15 cellular contexts compared by ENCODE assay signal in genomic region chr5:143134900-143135299, GRCh38.
DNase-seq lines count a peak whose midpoint lies in the region; ATAC-seq and TF ChIP-seq lines count a peak whose summit lies in the region.
"Had no signal": no experiment of that assay in that cellular context is flagged by ENCODE, and none has a peak within 500 bp of the region (broad histone marks: within the 10 kb centered on the region; RNA-seq: fewer than 3 reads in every experiment).

No MANE protein-coding gene starts in this region.

- no peaks in the 10 kb centered on the region for H3K4me1 ChIP-seq in naive thymus-derived CD4-positive, alpha-beta T cell (ENCODE audit: control insufficient read depth in 2 of 2, insufficient read depth in 2 of 2, low read length in 2 of 2)

- no peak overlapping the region for H3K27ac ChIP-seq in naive thymus-derived CD4-positive, alpha-beta T cell (ENCODE audit: low read depth, low read length)

- H3K36me3 ChIP-seq in naive thymus-derived CD4-positive, alpha-beta T cell (ENCODE audit: control insufficient read depth in 2 of 3, insufficient read depth in 3 of 3, low read length in 3 of 3): peaks cover 0 to 28% (median 4%) of the 10 kb centered on the region in 3 experiments

- no peaks in the 10 kb centered on the region for H3K9me3 ChIP-seq in naive thymus-derived CD4-positive, alpha-beta T cell (ENCODE audit: control insufficient read depth in 2 of 3, low read length in 3 of 3)
- H3K9me3 ChIP-seq: BE2C had no signal

- DNase-seq in GM13977 (ENCODE audit: low spot score): peak; percentile 45
- peak; percentile 39 for DNase-seq in NCI-H69 (lab: John Stamatoyannopoulos, UW)
- DNase-seq in central memory CD4-positive, alpha-beta T cell: no peak
- DNase-seq in naive thymus-derived CD4-positive, alpha-beta T cell: no peak
- no peak for DNase-seq in left colon
- DNase-seq: activated CD4-positive, alpha-beta T cell treated with anti-CD3 and anti-CD28 coated beads, Interleukin-2, amount 10 ng/mL, durations not matched to agents 24 days and 14 days; activated naive CD4-positive, alpha-beta T cell treated with anti-CD3 and anti-CD28 coated beads, Interleukin-2, amount 50 U/mL, for 16 hours; BE2C; caudate nucleus; EL; stimulated activated CD4-positive, alpha-beta T cell treated with anti-CD3 and anti-CD28 coated beads, Interleukin-4, amount 100 ng/mL, for 1 hour had no signal

- intact Hi-C loops in naive thymus-derived CD4-positive, alpha-beta T cell (cut with micrococcal nuclease): no loop called here
- intact Hi-C loops in left colon (cut with DNase I, micrococcal nuclease): no loop called here

- H3K4me1 Mint-ChIP-seq in naive thymus-derived CD4-positive, alpha-beta T cell: peaks cover 0 to 11% (median 0%) of the 10 kb centered on the region in 7 donors

- ATAC-seq in GM19035 (IDR thresholded peaks at IDR 0.05; ENCODE audit: unreplicated experiment): peak; percentile 71
- peak; percentile 78 for ATAC-seq in HG02798 (IDR thresholded peaks at IDR 0.05; ENCODE audit: poor library complexity, unreplicated experiment)
- no peak for ATAC-seq in naive thymus-derived CD4-positive, alpha-beta T cell
- no peak for ATAC-seq in GM19324 (IDR thresholded peaks at IDR 0.05; ENCODE audit: low FRiP score, unreplicated experiment)
- ATAC-seq in left colon: no peak

- in situ Hi-C loops in GM13977 (cut with MboI; ENCODE audit: low pct_unique_long_range_greater_than_20kb, low sequenced_read_pairs, unreplicated experiment): no loop called here

- no peak overlapping the region for H3K4me3 Mint-ChIP-seq in naive thymus-derived CD4-positive, alpha-beta T cell
- H3K4me3 Mint-ChIP-seq: activated CD4-positive, alpha-beta T cell treated with anti-CD3 and anti-CD28 coated beads, Interleukin-2, amount 10 ng/mL, durations not matched to agents 24 days and 14 days had no signal

- no peak overlapping the region for H3K4me3 ChIP-seq in naive thymus-derived CD4-positive, alpha-beta T cell (ENCODE audit: low read length)

- CTCF ChIA-PET in naive thymus-derived CD4-positive, alpha-beta T cell (lab: Charles Lee): no interaction called here

- no peak for TF ChIP-seq CTCF in GM13977 (IDR thresholded peaks at IDR 0.05; ENCODE audit: extremely low read depth, insufficient read depth, missing control alignments)

- H3K27me3 Mint-ChIP-seq in naive thymus-derived CD4-positive, alpha-beta T cell: no peaks in the 10 kb centered on the region
- H3K27me3 Mint-ChIP-seq: activated CD4-positive, alpha-beta T cell treated with anti-CD3 and anti-CD28 coated beads, Interleukin-2, amount 10 ng/mL, durations not matched to agents 24 days and 14 days; progenitor cell of endocrine pancreas had no signal

- H3K27ac Mint-ChIP-seq in naive thymus-derived CD4-positive, alpha-beta T cell: no peak overlapping the region
- H3K27ac Mint-ChIP-seq: activated CD4-positive, alpha-beta T cell treated with anti-CD3 and anti-CD28 coated beads, Interleukin-2, amount 10 ng/mL, durations not matched to agents 24 days and 14 days; progenitor cell of endocrine pancreas had no signal

- H3K27me3 ChIP-seq in naive thymus-derived CD4-positive, alpha-beta T cell (ENCODE audit: control insufficient read depth in 2 of 2, insufficient read depth in 2 of 2, low read length in 2 of 2): no peaks in the 10 kb centered on the region
- H3K27me3 ChIP-seq: BE2C had no signal

- H3K9me3 Mint-ChIP-seq in naive thymus-derived CD4-positive, alpha-beta T cell: no peaks in the 10 kb centered on the region
- H3K9me3 Mint-ChIP-seq: activated CD4-positive, alpha-beta T cell treated with anti-CD3 and anti-CD28 coated beads, Interleukin-2, amount 10 ng/mL, durations not matched to agents 24 days and 14 days had no signal

- POLR2A ChIA-PET in naive thymus-derived CD4-positive, alpha-beta T cell (lab: Charles Lee): no interaction called here

- peaks cover 6 to 46% (median 26%) of the 10 kb centered on the region in 5 donors for H3K36me3 Mint-ChIP-seq in naive thymus-derived CD4-positive, alpha-beta T cell

Comparison
In these comparisons a context has a peak if more than half of its experiments do, and no peak if none do; other contexts are left out.
1. DNase-seq: peak in GM13977 (single experiment) and NCI-H69 (single experiment); none in central memory CD4-positive, alpha-beta T cell (single experiment), naive thymus-derived CD4-positive, alpha-beta T cell (0 of 9) and left colon (0 of 2).
2. ATAC-seq: peak in GM19035 (single experiment) and HG02798 (single experiment); none in naive thymus-derived CD4-positive, alpha-beta T cell (single experiment), GM19324 (single experiment) and left colon (single experiment).